In genomic region chr9:99595796-99596195, GRCh38 we compare ENCODE assay signal across 13 cellular contexts.
DNase-seq lines count a peak whose midpoint lies in the region; ATAC-seq, FAIRE-seq and TF ChIP-seq lines count a peak whose summit lies in the region.
"Had no signal": no experiment of that assay in that cellular context is flagged by ENCODE, and none has a peak within 500 bp of the region (broad histone marks: within the 10 kb centered on the region; RNA-seq: fewer than 3 reads in every experiment).

No MANE protein-coding gene starts in this region.

- intact Hi-C loops in natural killer cell (cut with micrococcal nuclease) (no loop called here), posterior cingulate gyrus (cut with DNase I) (no loop called here)

- peak; percentile 76 for ATAC-seq in GM18907 (IDR thresholded peaks at IDR 0.05; ENCODE audit: unreplicated experiment)
- peak; percentile 54 for ATAC-seq in HG02588 (IDR thresholded peaks at IDR 0.05; ENCODE audit: unreplicated experiment)
- ATAC-seq in natural killer cell: peak; percentile 46 to 59 (median 55)

- peaks cover 0 to 7% of the 10 kb centered on the region in 2 donors for H3K27me3 Mint-ChIP-seq in natural killer cell (ENCODE audit: low read depth in 2 of 2)

- H3K36me3 Mint-ChIP-seq in natural killer cell: no peaks in the 10 kb centered on the region

- DNase-seq in NAMALWA (ENCODE audit: low spot score): peak; percentile 49
- DNase-seq in natural killer cell: no peak
- DNase-seq in H54 (ENCODE audit: insufficient read length, low spot score): no peak
- DNase-seq in NCI-H2081 treated with DMSO at 0.1 percent for 48 hours (lab: John Stamatoyannopoulos, UW): no peak
- no peak for DNase-seq in NCI-H146 (lab: John Stamatoyannopoulos, UW)
- no peak for DNase-seq in posterior cingulate gyrus
- DNase-seq: amniotic stem cell, kidney glomerular epithelial cell, NCI-H2171 treated with DMSO at 0.1 percent for 48 hours had no signal

- TF ChIP-seq POLR2A in H54 (IDR thresholded peaks at IDR 0.05; ENCODE audit: low read depth, low read length): no peak

- no peak for TF ChIP-seq CTCF in natural killer cell (IDR thresholded peaks at IDR 0.05)

- no peak overlapping the region for H3K4me3 Mint-ChIP-seq in natural killer cell

- FAIRE-seq in H54 (lab: Jason Lieb, UNC): no peak
- FAIRE-seq: G401.6, TTC549 had no signal

- H3K27ac Mint-ChIP-seq in natural killer cell: peak overlapping the region in 1 of 2 donors; percentile 80

- no peaks in the 10 kb centered on the region for H3K9me3 Mint-ChIP-seq in natural killer cell

- peaks cover 7% of the 10 kb centered on the region in 2 donors for H3K4me1 Mint-ChIP-seq in natural killer cell
